In genomic region chr2:10437806-10438205, GRCh38 we compare ENCODE assay signal across 20 cellular contexts.
"Had no signal": no experiment of that assay in that cellular context is flagged by ENCODE, and none has a peak within 500 bp of the region (broad histone marks: within the 10 kb centered on the region; RNA-seq: fewer than 3 reads in every experiment).

No MANE protein-coding gene starts in this region.

- H3K27ac Mint-ChIP-seq: natural killer cell treated with Interleukin-12 subunit alpha and Interleukin-12 subunit beta and Interleukin-15 and Interleukin-18, amount 100 ng/mL, for 72 hours had no signal

- H3K9me3 ChIP-seq: prostate gland, spleen had no signal

- H3K4me3 Mint-ChIP-seq: effector memory CD8-positive, alpha-beta T cell; natural killer cell treated with Interleukin-12 subunit alpha and Interleukin-12 subunit beta and Interleukin-15 and Interleukin-18, amount 100 ng/mL, for 72 hours had no signal

- H3K27me3 ChIP-seq: foreskin keratinocyte, hepatocyte had no signal

- H3K4me3 ChIP-seq: hepatocyte, lung, prostate gland, spleen had no signal

- H3K4me1 ChIP-seq: foreskin keratinocyte, prostate gland had no signal

- DNase-seq: effector memory CD8-positive, alpha-beta T cell; erythroblast; foreskin keratinocyte; head of caudate nucleus; left colon; left ventricle myocardium superior; mesenchymal stem cell; midbrain; retina; spleen; stimulated activated CD4-positive, alpha-beta T cell treated with anti-CD3 and anti-CD28 coated beads, Interleukin-15, amount 100 ng/mL, for 24 hours; stimulated activated CD4-positive, alpha-beta T cell treated with anti-CD3 and anti-CD28 coated beads, Interleukin-2, amount 100 ng/mL, for 24 hours; stimulated activated CD4-positive, alpha-beta T cell treated with anti-CD3 and anti-CD28 coated beads, Interleukin-4, amount 100 ng/mL, for 4 hours; stimulated activated naive CD4-positive, alpha-beta T cell treated with Interleukin-2 at 50 U/mL for 16 hours had no signal

- H3K9me3 Mint-ChIP-seq: effector memory CD8-positive, alpha-beta T cell; natural killer cell treated with Interleukin-12 subunit alpha and Interleukin-12 subunit beta and Interleukin-15 and Interleukin-18, amount 100 ng/mL, for 72 hours had no signal

- ATAC-seq: effector memory CD8-positive, alpha-beta T cell; foreskin keratinocyte; left colon; left ventricle myocardium superior; natural killer cell treated with Interleukin-12 subunit alpha and Interleukin-12 subunit beta and Interleukin-15 and Interleukin-18, amount 100 ng/mL, for 72 hours; sciatic nerve had no signal

- H3K27ac ChIP-seq: foreskin keratinocyte, hepatocyte, parathyroid adenoma, prostate gland, spleen had no signal

- H3K9ac ChIP-seq: parathyroid adenoma had no signal
